ENCODE assay signal across 15 cellular contexts in the genomic region with DNA sequence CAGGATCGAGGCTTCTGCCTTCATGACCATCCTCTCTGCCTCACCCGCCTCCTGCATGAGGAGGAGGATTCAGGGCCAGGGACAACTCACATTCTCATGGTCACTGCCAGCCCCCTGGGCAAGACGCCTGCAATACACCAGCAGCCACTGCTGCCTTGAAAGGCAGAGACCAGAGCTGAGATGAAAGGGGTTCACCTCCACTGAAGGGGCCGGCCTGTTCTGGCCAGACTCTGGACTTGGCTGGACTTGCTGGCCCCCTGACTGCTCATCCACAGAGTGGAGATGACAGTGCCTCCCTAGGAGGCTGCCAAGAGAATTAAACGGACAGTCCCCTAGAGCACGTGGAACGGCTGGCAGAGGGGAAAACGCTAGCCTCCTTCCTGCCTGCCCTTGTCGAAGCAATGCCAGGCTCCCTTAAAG. TPM values are rescaled to one million over a fixed set of nuclear protein-coding genes. Genes with fewer than 3 reads are reported as not detected.
DNase-seq lines count a peak whose midpoint lies in the region; FAIRE-seq and TF ChIP-seq lines count a peak whose summit lies in the region.
"Had no signal": no experiment of that assay in that cellular context is flagged by ENCODE, and none has a peak within 500 bp of the region (broad histone marks: within the 10 kb centered on the region; RNA-seq: fewer than 3 reads in every experiment).

No MANE protein-coding gene starts in this region.

- no peak overlapping the region for H3K9ac ChIP-seq in GM23248
- no peak overlapping the region for H3K9ac ChIP-seq in kidney (ENCODE audit: low read length in 2 of 2)
- H3K9ac ChIP-seq in skeletal muscle satellite cell (ENCODE audit: low read depth, low read length): peak overlapping the region; percentile 26

- peaks cover 40% of the 10 kb centered on the region for H3K27me3 Mint-ChIP-seq in progenitor cell of endocrine pancreas

- no peaks in the 10 kb centered on the region for H3K9me3 ChIP-seq in GM23248 (ENCODE audit: low read depth)
- H3K9me3 ChIP-seq in kidney (ENCODE audit: control insufficient read depth in 1 of 2, low read length in 2 of 2): no peaks in the 10 kb centered on the region
- no peaks in the 10 kb centered on the region for H3K9me3 ChIP-seq in skeletal muscle satellite cell (replicated peaks; ENCODE audit: low read length)

- no peaks in the 10 kb centered on the region for H3K9me2 ChIP-seq in GM23248 (ENCODE audit: insufficient read depth)

- peak; percentile 56 for DNase-seq in GM23248
- DNase-seq in cerebellar nuclear complex (lab: John Stamatoyannopoulos, UW): peak; percentile 68 to 77
- DNase-seq in kidney: peak; percentile 49
- DNase-seq in NCI-H2196 treated with DMSO at 0.1 percent for 48 hours (lab: John Stamatoyannopoulos, UW; ENCODE audit: unreplicated experiment): no peak
- no peak for DNase-seq in OCI-M1 (lab: John Stamatoyannopoulos, UW)
- no peak for DNase-seq in progenitor cell of endocrine pancreas (ENCODE audit: low spot score, unreplicated experiment)
- no peak for DNase-seq in COLO668 (lab: John Stamatoyannopoulos, UW; ENCODE audit: unreplicated experiment)
- DNase-seq: activated CD8-positive, alpha-beta memory T cell treated with anti-CD3 and anti-CD28 coated beads for 24 hours; stimulated activated CD4-positive, alpha-beta T cell treated with anti-CD3 and anti-CD28 coated beads, Interleukin-4, amount 100 ng/mL, for 4 hours had no signal

- 34 to 37% methylated on average over 9 of the region's 9 CpGs for WGBS in GM23248 (ENCODE audit: low coverage in 1 of 2, low lambda C conversion rate in 2 of 2, missing lambda C conversion rate in 2 of 2), 2 experiments

- H3K9me3 Mint-ChIP-seq in progenitor cell of endocrine pancreas (ENCODE audit: low read depth): no peaks in the 10 kb centered on the region
- H3K9me3 Mint-ChIP-seq: GM23338, type B pancreatic cell had no signal

- H3F3A ChIP-seq in GM23248 (ENCODE audit: insufficient read depth): peaks cover 19% of the 10 kb centered on the region

- H3K27ac ChIP-seq in GM23248 (no peak overlapping the region), kidney (ENCODE audit: low read depth in 2 of 2, low read length in 2 of 2) (peak overlapping the region in 1 of 2 donors; percentile 1)
- H3K27ac ChIP-seq: C4-2B had no signal

- H3K36me3 ChIP-seq in GM23248 (ENCODE audit: low read depth) (no peaks in the 10 kb centered on the region), kidney (ENCODE audit: control insufficient read depth in 1 of 2, insufficient read depth in 2 of 2, low read length in 2 of 2) (no peaks in the 10 kb centered on the region), skeletal muscle satellite cell (ENCODE audit: insufficient read depth, low read length) (peaks cover 13% of the 10 kb centered on the region)

- in situ Hi-C loops in GM23248 (cut with MboI): no loop called here

- intact Hi-C loops in kidney (cut with DNase I): no loop called here

- H3K79me2 ChIP-seq in GM23248 (ENCODE audit: insufficient read depth): peaks cover 68% of the 10 kb centered on the region

- H2AFZ ChIP-seq in GM23248: no peak overlapping the region
- H2AFZ ChIP-seq: GM23338 had no signal

- H3K4me3 Mint-ChIP-seq in progenitor cell of endocrine pancreas (ENCODE audit: low read depth): no peak overlapping the region
- H3K4me3 Mint-ChIP-seq: GM23338, type B pancreatic cell had no signal

- TF ChIP-seq CTCF in kidney (IDR thresholded peaks at IDR 0.05; ENCODE audit: borderline replicate concordance, extremely low read depth, insufficient read depth) (no peak), progenitor cell of endocrine pancreas (IDR thresholded peaks at IDR 0.05; ENCODE audit: unreplicated experiment) (no peak)

- H4K20me1 ChIP-seq in GM23248 (ENCODE audit: insufficient read depth): no peaks in the 10 kb centered on the region

- H3K4me3 ChIP-seq in GM23248: no peak overlapping the region
- H3K4me3 ChIP-seq in kidney (ENCODE audit: low read length in 2 of 2): no peak overlapping the region
- H3K4me3 ChIP-seq in skeletal muscle satellite cell (ENCODE audit: low read length): no peak overlapping the region
- H3K4me3 ChIP-seq: GM23338 had no signal

- H3K4me2 ChIP-seq in GM23248 (ENCODE audit: unreplicated experiment) (no peak overlapping the region), skeletal muscle satellite cell (ENCODE audit: low read length) (no peak overlapping the region)
- H3K4me2 ChIP-seq: GM23338 had no signal

- no peak overlapping the region for H3K27ac Mint-ChIP-seq in progenitor cell of endocrine pancreas
- H3K27ac Mint-ChIP-seq: GM23338, type B pancreatic cell had no signal

- H3K27me3 ChIP-seq in GM23248 (replicated peaks; ENCODE audit: insufficient read depth): no peaks in the 10 kb centered on the region
- no peaks in the 10 kb centered on the region for H3K27me3 ChIP-seq in skeletal muscle satellite cell (ENCODE audit: control insufficient read depth, insufficient read depth, low read length)

- peaks cover 39% of the 10 kb centered on the region for H3K4me1 ChIP-seq in GM23248 (ENCODE audit: insufficient read depth)
- peaks cover 34 to 38% of the 10 kb centered on the region in 2 donors for H3K4me1 ChIP-seq in kidney (ENCODE audit: control insufficient read depth in 1 of 2, insufficient read depth in 1 of 2, low read depth in 1 of 2, low read length in 2 of 2)
- H3K4me1 ChIP-seq in skeletal muscle satellite cell (ENCODE audit: control insufficient read depth, insufficient read depth, low read length): peaks cover 52% of the 10 kb centered on the region

- H3K36me3 Mint-ChIP-seq in progenitor cell of endocrine pancreas (ENCODE audit: insufficient read depth): no peaks in the 10 kb centered on the region
- H3K36me3 Mint-ChIP-seq: type B pancreatic cell had no signal

- no peak for FAIRE-seq in kidney (lab: Jason Lieb, UNC)
- FAIRE-seq: endothelial cell of umbilical vein, HTR-8/SVneo had no signal

- peaks cover 7% of the 10 kb centered on the region for H3K4me1 Mint-ChIP-seq in progenitor cell of endocrine pancreas (ENCODE audit: low read depth)

RNA-seq across cellular contexts. Expression of a gene that starts 35.2 kb away (rescaled TPM):
- total RNA-seq in GM23248 (2014; rRNA removed; shearing (Covaris generic)): 58.7 and 59.2 TPM in 2 replicates
- 184 and 194 TPM in 2 replicates for polyA plus RNA-seq in GM23248 (2016; fragmentation: Nextera tagmentation; extraction: Ambion mirVana)
- 250 TPM for total RNA-seq in kidney
- polyA plus RNA-seq in kidney (ENCODE audit: insufficient read depth, low read depth, low replicate concordance): 74.2 TPM
- 34.0 and 68.8 TPM in 2 replicates for total RNA-seq in skeletal muscle satellite cell (2012; rRNA removed)
- 0.43 and 0.62 TPM in 2 replicates for total RNA-seq in progenitor cell of endocrine pancreas

Comparison
In these comparisons a context has a peak if more than half of its experiments do, and no peak if none do; other contexts are left out.
1. DNase-seq: peak in GM23248 (single experiment), cerebellar nuclear complex (2 of 2) and kidney (single experiment); none in NCI-H2196 treated with DMSO at 0.1 percent for 48 hours (single experiment), OCI-M1 (single experiment), progenitor cell of endocrine pancreas (single experiment) and COLO668 (single experiment).
2. RNA of a gene that starts 35.2 kb away (total RNA-seq): 250 TPM in kidney (single experiment) and 58.7 to 59.2 TPM in GM23248; 0.43 to 0.62 TPM in progenitor cell of endocrine pancreas; every median in the first group is over 10 times any median in the second.